ENCODE assay signal across 8 cellular contexts in genomic region chr4:114694770-114695169, GRCh38.
DNase-seq lines count a peak whose midpoint lies in the region; ATAC-seq and TF ChIP-seq lines count a peak whose summit lies in the region.

No MANE protein-coding gene starts in this region.

- no peak overlapping the region for H3K4me3 Mint-ChIP-seq in activated CD4-positive, alpha-beta memory T cell treated with anti-CD3 and anti-CD28 coated beads for 36 hours

- H3K36me3 ChIP-seq in WERI-Rb-1 (no peaks in the 10 kb centered on the region), upper lobe of right lung (no peaks in the 10 kb centered on the region)

- H3K36me3 Mint-ChIP-seq in activated CD4-positive, alpha-beta memory T cell treated with anti-CD3 and anti-CD28 coated beads for 36 hours: no peaks in the 10 kb centered on the region

- no peak for ATAC-seq in upper lobe of right lung

- H3K27ac ChIP-seq in AG04450 (ENCODE audit: low read depth, low read length) (no peak overlapping the region), WERI-Rb-1 (no peak overlapping the region), upper lobe of right lung (no peak overlapping the region)

- CTCF ChIA-PET in AG04450 (lab: Charles Lee): interaction anchor here (0.7 to 2.4 kb wide), 6 partner anchors 10 to 1589 kb away, joined by 3 to 27 read pairs (median 3); no protein-coding TSS in a partner anchor
- CTCF ChIA-PET in activated CD4-positive, alpha-beta memory T cell treated with anti-CD3 and anti-CD28 coated beads for 36 hours (lab: Charles Lee): interaction anchor here (0.5 to 1.0 kb wide), 4 partner anchors 14 to 307 kb away, joined by 3 read pairs; no protein-coding TSS in a partner anchor

- no peaks in the 10 kb centered on the region for H3K4me1 Mint-ChIP-seq in activated CD4-positive, alpha-beta memory T cell treated with anti-CD3 and anti-CD28 coated beads for 36 hours (ENCODE audit: low read depth)

- TF ChIP-seq CTCF in AG04450 (IDR thresholded peaks at IDR 0.05; ENCODE audit: low read depth, low read length) (peak; percentile 56), GM12874 (IDR thresholded peaks at IDR 0.05; ENCODE audit: insufficient read depth, low read depth, low read length) (peak; percentile 24; the same call in 1 of the 2 replicates), WERI-Rb-1 (IDR thresholded peaks at IDR 0.05; ENCODE audit: low read depth, low read length) (0 out of 2 replicates have a peak, but pooled peaks have one; percentile 4), upper lobe of right lung (IDR thresholded peaks at IDR 0.05) (peak; percentile 55)

- no peak overlapping the region for H3K4me3 ChIP-seq in AG04450 (ENCODE audit: low read depth, low read length)
- no peak overlapping the region for H3K4me3 ChIP-seq in WERI-Rb-1 (ENCODE audit: low read depth, low read length)
- H3K4me3 ChIP-seq in upper lobe of right lung: no peak overlapping the region

- DNase-seq in AG04450 (ENCODE audit: low read depth, low spot score): no peak
- peak; percentile 21 for DNase-seq in M059J (ENCODE audit: low read depth)
- DNase-seq in WERI-Rb-1: no peak
- DNase-seq in iPS-NIHi11 (ENCODE audit: low spot score): peak; percentile 11
- no peak for DNase-seq in upper lobe of right lung
- DNase-seq in activated CD4-positive, alpha-beta memory T cell treated with anti-CD3 and anti-CD28 coated beads for 36 hours: no peak
- DNase-seq in effector CD4-positive, alpha-beta T cell: no peak

- intact Hi-C loops in upper lobe of right lung (cut with DNase I): no loop called here
- intact Hi-C loops in activated CD4-positive, alpha-beta memory T cell treated with anti-CD3 and anti-CD28 coated beads for 36 hours (cut with micrococcal nuclease): loop anchor here (1.0 kb wide), 1 partner anchor 308 kb away; no protein-coding TSS in a partner anchor

- H3K27ac Mint-ChIP-seq in activated CD4-positive, alpha-beta memory T cell treated with anti-CD3 and anti-CD28 coated beads for 36 hours: no peak overlapping the region

- POLR2A ChIA-PET in AG04450 (lab: Yijun Ruan, JAX): no interaction called here
- POLR2A ChIA-PET in activated CD4-positive, alpha-beta memory T cell treated with anti-CD3 and anti-CD28 coated beads for 36 hours (lab: Charles Lee): no interaction called here

- peaks cover 3% of the 10 kb centered on the region for H3K27me3 Mint-ChIP-seq in activated CD4-positive, alpha-beta memory T cell treated with anti-CD3 and anti-CD28 coated beads for 36 hours

- H3K27me3 ChIP-seq in AG04450 (ENCODE audit: control insufficient read depth, insufficient read depth, low read length) (no peaks in the 10 kb centered on the region), WERI-Rb-1 (ENCODE audit: insufficient read depth, low read depth, severe bottlenecking) (no peaks in the 10 kb centered on the region), upper lobe of right lung (no peaks in the 10 kb centered on the region)

- H3K4me1 ChIP-seq in upper lobe of right lung: no peaks in the 10 kb centered on the region

- H3K9me3 Mint-ChIP-seq in activated CD4-positive, alpha-beta memory T cell treated with anti-CD3 and anti-CD28 coated beads for 36 hours: no peaks in the 10 kb centered on the region

- H3K9me3 ChIP-seq in AG04450 (ENCODE audit: control insufficient read depth, insufficient read depth, low read length) (no peaks in the 10 kb centered on the region), WERI-Rb-1 (ENCODE audit: severe bottlenecking) (no peaks in the 10 kb centered on the region), upper lobe of right lung (no peaks in the 10 kb centered on the region)

Comparison
In these comparisons a context has a peak if more than half of its experiments do, and no peak if none do; other contexts are left out.
1. DNase-seq: peak in M059J (single experiment) and iPS-NIHi11 (single experiment); none in AG04450 (single experiment), WERI-Rb-1 (single experiment), upper lobe of right lung (single experiment), activated CD4-positive, alpha-beta memory T cell treated with anti-CD3 and anti-CD28 coated beads for 36 hours (single experiment) and effector CD4-positive, alpha-beta T cell (single experiment).
2. CTCF ChIP-seq: peak in every context shown above with its lines; median percentile 56 in AG04450; 55 in upper lobe of right lung; 24 in GM12874; 4 in WERI-Rb-1.